Comparison of ENCODE assay signal across 29 cellular contexts in the genomic region with DNA sequence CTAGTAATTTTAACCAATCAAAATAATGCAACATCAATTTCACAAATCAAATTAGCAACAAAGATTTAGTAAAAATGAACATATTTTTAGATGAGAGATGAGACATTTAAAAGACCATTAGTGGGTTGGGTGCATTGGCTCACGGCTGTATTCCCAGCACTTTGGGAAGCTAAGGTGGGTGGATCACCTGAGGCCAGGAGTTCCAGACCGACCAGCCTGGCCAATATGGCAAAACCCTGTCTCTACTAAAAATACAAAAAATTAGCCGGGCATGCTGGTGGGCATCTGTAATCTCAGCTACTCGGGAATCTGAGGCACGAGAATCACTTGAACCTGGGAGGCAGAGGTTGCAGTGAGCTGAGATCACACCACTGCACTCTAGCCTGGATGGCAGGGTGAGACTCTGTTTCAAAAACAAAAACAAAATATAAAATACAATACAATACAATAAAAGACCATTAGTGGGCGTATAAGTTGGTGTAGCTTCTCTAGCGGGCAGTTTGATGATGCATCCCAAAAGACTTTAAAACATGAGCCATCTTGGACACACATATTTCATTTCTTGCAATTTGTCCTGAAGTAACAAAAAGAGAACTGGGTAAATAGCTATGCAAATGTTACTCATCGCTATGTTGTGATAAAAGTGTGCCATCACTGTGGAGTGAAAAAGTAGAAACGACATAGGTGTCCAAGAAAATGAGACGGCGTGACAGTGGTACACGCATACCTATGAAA.
A peak's percentile ranks its signal among the peaks of the same experiment; 100 is the strongest.
DNase-seq lines count a peak whose midpoint lies in the region; ATAC-seq, FAIRE-seq and TF ChIP-seq lines count a peak whose summit lies in the region.
"Had no signal": no experiment of that assay in that cellular context is flagged by ENCODE, and none has a peak within 500 bp of the region (broad histone marks: within the 10 kb centered on the region; RNA-seq: fewer than 3 reads in every experiment).

No MANE protein-coding gene starts in this region.

- no peak overlapping the region for H3K9ac ChIP-seq in astrocyte (ENCODE audit: low read length)
- H3K9ac ChIP-seq: parathyroid adenoma had no signal

- TF ChIP-seq POLR2A in ovary (IDR thresholded peaks at IDR 0.05), result no peak

- no peak for TF ChIP-seq EP300 in ovary (IDR thresholded peaks at IDR 0.05)

- H3K4me2 ChIP-seq in astrocyte (ENCODE audit: low read length), result no peak overlapping the region

- H3K36me3 ChIP-seq in astrocyte (ENCODE audit: insufficient read depth, low read length) (no peaks in the 10 kb centered on the region), tibial artery (no peaks in the 10 kb centered on the region), ovary (no peaks in the 10 kb centered on the region)
- H3K36me3 ChIP-seq: brain microvascular endothelial cell, HAP-1, heart right ventricle, left lung, WERI-Rb-1 had no signal

- H3K27ac Mint-ChIP-seq in astrocyte (ENCODE audit: unreplicated experiment), result no peak overlapping the region
- H3K27ac Mint-ChIP-seq: B cell; effector memory CD8-positive, alpha-beta T cell; mesothelial cell of epicardium; stimulated activated effector memory CD8-positive, alpha-beta T cell treated with anti-CD3 and anti-CD28 coated beads, Interleukin-12 subunit alpha, Interleukin-12 subunit beta, amount 100 ng/mL, for 72 hours had no signal

- no peaks in the 10 kb centered on the region for H3K79me2 ChIP-seq in astrocyte (ENCODE audit: insufficient read depth, low read length)
- H3K79me2 ChIP-seq: parathyroid adenoma had no signal

- H3K9me3 ChIP-seq in astrocyte (ENCODE audit: insufficient read depth, low read depth, low read length), result no peaks in the 10 kb centered on the region
- H3K9me3 ChIP-seq in tibial artery, result no peaks in the 10 kb centered on the region
- no peaks in the 10 kb centered on the region for H3K9me3 ChIP-seq in ovary
- H3K9me3 ChIP-seq: HAP-1, heart right ventricle, left lung, testis had no signal

- no peaks in the 10 kb centered on the region for H4K20me1 ChIP-seq in astrocyte (ENCODE audit: insufficient read depth, low read length)

- H3K9me3 Mint-ChIP-seq in astrocyte (ENCODE audit: unreplicated experiment), result peaks cover 4% of the 10 kb centered on the region
- H3K9me3 Mint-ChIP-seq: effector memory CD8-positive, alpha-beta T cell; stimulated activated effector memory CD8-positive, alpha-beta T cell treated with anti-CD3 and anti-CD28 coated beads, Interleukin-12 subunit alpha, Interleukin-12 subunit beta, amount 100 ng/mL, for 72 hours had no signal

- WGBS in ovary, 3 donors, result 78 to 87% (median 86%) methylated on average over 12 of the region's 12 CpGs

- H3K27me3 Mint-ChIP-seq in astrocyte (ENCODE audit: low read depth, unreplicated experiment), result no peaks in the 10 kb centered on the region

- DNase-seq in GM04503 (ENCODE audit: low read depth), result peak; percentile 78
- DNase-seq in astrocyte (ENCODE audit: low read depth), result peak; percentile 74
- DNase-seq in kidney glomerular epithelial cell (lab: John Stamatoyannopoulos, UW), result peak; percentile 13
- DNase-seq in tibial artery, result no peak
- no peak for DNase-seq in foreskin keratinocyte
- DNase-seq in ovary, result no peak
- DNase-seq: activated CD4-positive, alpha-beta T cell treated with anti-CD3 and anti-CD28 coated beads, Interleukin-2, amount 50 U/mL, for 4 hours; activated CD8-positive, alpha-beta memory T cell treated with anti-CD3 and anti-CD28 coated beads, Interleukin-2, amount 50 U/mL, for 4 hours; activated effector memory CD4-positive, alpha-beta T cell treated with anti-CD3 and anti-CD28 coated beads, Interleukin-2, amount 50 U/mL, for 16 hours; brain microvascular endothelial cell; effector memory CD8-positive, alpha-beta T cell; heart right ventricle; KBM-7; left lung; NCI-H526 treated with DMSO at 0.1 percent for 48 hours; RPMI8226; stimulated activated CD4-positive, alpha-beta T cell treated with anti-CD3 and anti-CD28 coated beads, Interleukin-2, amount 100 ng/mL, for 24 hours; testis; WERI-Rb-1 had no signal

- peaks cover 5% of the 10 kb centered on the region for H3K36me3 Mint-ChIP-seq in astrocyte (ENCODE audit: low read depth, unreplicated experiment)
- H3K36me3 Mint-ChIP-seq: mesothelial cell of epicardium; stimulated activated effector memory CD8-positive, alpha-beta T cell treated with anti-CD3 and anti-CD28 coated beads, Interleukin-12 subunit alpha, Interleukin-12 subunit beta, amount 100 ng/mL, for 72 hours had no signal

- H3K4me3 Mint-ChIP-seq in astrocyte (ENCODE audit: unreplicated experiment), result no peak overlapping the region
- H3K4me3 Mint-ChIP-seq: B cell; effector memory CD8-positive, alpha-beta T cell; mesothelial cell of epicardium; nephron; stimulated activated effector memory CD8-positive, alpha-beta T cell treated with anti-CD3 and anti-CD28 coated beads, Interleukin-12 subunit alpha, Interleukin-12 subunit beta, amount 100 ng/mL, for 72 hours had no signal

- H3K27ac ChIP-seq in astrocyte (ENCODE audit: low read depth, low read length), result peak overlapping the region; percentile 41
- H3K27ac ChIP-seq in tibial artery, result peak overlapping the region; percentile 94 to 98
- no peak overlapping the region for H3K27ac ChIP-seq in foreskin keratinocyte
- no peak overlapping the region for H3K27ac ChIP-seq in ovary
- H3K27ac ChIP-seq: brain microvascular endothelial cell, heart right ventricle, left lung, parathyroid adenoma, SK-N-MC, testis, WERI-Rb-1 had no signal

- peaks cover 26% of the 10 kb centered on the region for H3K4me1 ChIP-seq in astrocyte (ENCODE audit: insufficient read depth, low read length)
- peaks cover 4 to 74% (median 48%) of the 10 kb centered on the region in 4 donors for H3K4me1 ChIP-seq in tibial artery
- no peaks in the 10 kb centered on the region for H3K4me1 ChIP-seq in foreskin keratinocyte
- H3K4me1 ChIP-seq in ovary (ENCODE audit: insufficient read depth), result peaks cover 28% of the 10 kb centered on the region
- H3K4me1 ChIP-seq: HAP-1 had no signal

- intact Hi-C loops in tibial artery (cut with DNase I; ENCODE audit: low total_unique reads) (loop anchor here (10.0 kb wide), 1 partner anchor 163 kb away; no protein-coding TSS in a partner anchor), ovary (cut with DNase I) (no loop called here)

- no peak for TF ChIP-seq CTCF in astrocyte (IDR thresholded peaks at IDR 0.05; ENCODE audit: insufficient read depth, low read depth, low read length)
- TF ChIP-seq CTCF in tibial artery (IDR thresholded peaks at IDR 0.05), result no peak
- no peak for TF ChIP-seq CTCF in foreskin keratinocyte (conservative IDR thresholded peaks at IDR 0.05)
- no peak for TF ChIP-seq CTCF in ovary (IDR thresholded peaks at IDR 0.05)

- FAIRE-seq in astrocyte (lab: Jason Lieb, UNC), result peak; percentile 59
- FAIRE-seq: colon had no signal

- H2AFZ ChIP-seq in astrocyte (ENCODE audit: low read depth, low read length), result no peak overlapping the region
- H2AFZ ChIP-seq: parathyroid adenoma had no signal

- no peak overlapping the region for H3K4me3 ChIP-seq in astrocyte (ENCODE audit: insufficient read depth, low read depth, low read length)
- H3K4me3 ChIP-seq in tibial artery, result no peak overlapping the region
- H3K4me3 ChIP-seq in ovary, result no peak overlapping the region
- H3K4me3 ChIP-seq: HAP-1, heart right ventricle, left lung, SK-N-MC, testis had no signal

- peaks cover 19% of the 10 kb centered on the region for H3K4me1 Mint-ChIP-seq in astrocyte (ENCODE audit: low read depth, unreplicated experiment)
- H3K4me1 Mint-ChIP-seq: B cell; stimulated activated effector memory CD8-positive, alpha-beta T cell treated with anti-CD3 and anti-CD28 coated beads, Interleukin-12 subunit alpha, Interleukin-12 subunit beta, amount 100 ng/mL, for 72 hours had no signal

- ATAC-seq in foreskin keratinocyte, result no peak
- ATAC-seq in GM21423 (IDR thresholded peaks at IDR 0.05; ENCODE audit: unreplicated experiment), result no peak
- no peak for ATAC-seq in HG03342 (IDR thresholded peaks at IDR 0.05; ENCODE audit: unreplicated experiment)
- ATAC-seq: effector memory CD8-positive, alpha-beta T cell; heart right ventricle; left lung; stimulated activated effector memory CD8-positive, alpha-beta T cell treated with anti-CD3 and anti-CD28 coated beads, Interleukin-12 subunit alpha, Interleukin-12 subunit beta, amount 100 ng/mL, for 72 hours had no signal

- H3K27me3 ChIP-seq in astrocyte (ENCODE audit: insufficient read depth, low read length) (no peaks in the 10 kb centered on the region), tibial artery (no peaks in the 10 kb centered on the region), foreskin keratinocyte (peaks cover 3% of the 10 kb centered on the region), ovary (no peaks in the 10 kb centered on the region)
- H3K27me3 ChIP-seq: brain microvascular endothelial cell, heart right ventricle, testis had no signal

Comparison
In these comparisons a context has a peak if more than half of its experiments do, and no peak if none do; other contexts are left out.
1. DNase-seq: peak in GM04503 (single experiment), astrocyte (single experiment) and kidney glomerular epithelial cell (single experiment); none in tibial artery (0 of 2), foreskin keratinocyte (0 of 2) and ovary (0 of 5).
2. H3K27ac ChIP-seq: peak in astrocyte (single experiment) and tibial artery (2 of 2); none in foreskin keratinocyte (single experiment) and ovary (0 of 2).